ENCODE assay signal across 25 cellular contexts in genomic region chr6:149410557-149410956, GRCh38. TPM values are rescaled to one million over a fixed set of nuclear protein-coding genes. Genes with fewer than 3 reads are reported as not detected.
DNase-seq lines count a peak whose midpoint lies in the region; ATAC-seq and TF ChIP-seq lines count a peak whose summit lies in the region.
"Had no signal": no experiment of that assay in that cellular context is flagged by ENCODE, and none has a peak within 500 bp of the region (broad histone marks: within the 10 kb centered on the region; RNA-seq: fewer than 3 reads in every experiment).

No MANE protein-coding gene starts in this region.

- H3K27ac Mint-ChIP-seq in activated T-cell treated with anti-CD3 and anti-CD28 coated beads, Interleukin-2, amount 50 U/mL, for 72 hours, result peak overlapping the region; percentile 50
- H3K27ac Mint-ChIP-seq in activated CD8-positive, alpha-beta T cell treated with anti-CD3 and anti-CD28 coated beads for 36 hours, result peak overlapping the region; percentile 53
- H3K27ac Mint-ChIP-seq: mesothelial cell of epicardium; T-helper 2 cell treated with Interferon-gamma antibody and Interleukin-4, amounts not matched to agents 5 μg/mL and 100 μg/mL, for 36 hours had no signal

- H3K27ac ChIP-seq in heart left ventricle (peak overlapping the region in 5 of 12 donors; percentile 2 to 58 (median 19)), psoas muscle (peak overlapping the region; percentile 64), stomach (no peak overlapping the region)
- H3K27ac ChIP-seq: A549, BLaER1, brain microvascular endothelial cell, sigmoid colon, upper lobe of right lung, VCaP had no signal

- no peak for ATAC-seq in activated T-cell treated with anti-CD3 and anti-CD28 coated beads, Interleukin-2, amount 50 U/mL, for 72 hours (replicated peaks in 1 of 2)
- no peak for ATAC-seq in activated CD8-positive, alpha-beta T cell treated with anti-CD3 and anti-CD28 coated beads for 36 hours
- ATAC-seq in heart left ventricle (peak; percentile 70 to 76 (median 74)), psoas muscle (peak; percentile 83 to 96 (median 94)), GM19452 (IDR thresholded peaks at IDR 0.05; ENCODE audit: unreplicated experiment) (no peak)
- ATAC-seq: A549, SK-N-SH treated with all-trans-retinoic acid at 6 μM for 48 hours, upper lobe of right lung had no signal

- peaks cover 0 to 24% (median 1%) of the 10 kb centered on the region in 12 donors for H3K4me1 ChIP-seq in heart left ventricle
- H3K4me1 ChIP-seq in psoas muscle, result peaks cover 18% of the 10 kb centered on the region
- no peaks in the 10 kb centered on the region for H3K4me1 ChIP-seq in stomach
- H3K4me1 ChIP-seq: sigmoid colon, upper lobe of right lung had no signal

- no peaks in the 10 kb centered on the region for H3K27me3 Mint-ChIP-seq in activated T-cell treated with anti-CD3 and anti-CD28 coated beads, Interleukin-2, amount 50 U/mL, for 72 hours (ENCODE audit: low read depth)
- no peaks in the 10 kb centered on the region for H3K27me3 Mint-ChIP-seq in activated CD8-positive, alpha-beta T cell treated with anti-CD3 and anti-CD28 coated beads for 36 hours

- TF ChIP-seq CTCF in activated CD8-positive, alpha-beta T cell treated with anti-CD3 and anti-CD28 coated beads for 36 hours (IDR thresholded peaks at IDR 0.05), result no peak
- TF ChIP-seq CTCF in heart left ventricle (IDR thresholded peaks at IDR 0.05), result no peak
- TF ChIP-seq CTCF in psoas muscle (IDR thresholded peaks at IDR 0.05), result no peak
- TF ChIP-seq CTCF in GM13976 (IDR thresholded peaks at IDR 0.05; ENCODE audit: borderline replicate concordance, control extremely low read depth, extremely low read depth, insufficient read depth, missing control alignments), result no peak
- no peak for TF ChIP-seq CTCF in stomach (IDR thresholded peaks at IDR 0.05)

- in situ Hi-C loops in GM13976 (cut with MboI; ENCODE audit: low sequenced_read_pairs, unreplicated experiment), result no loop called here

- H3K4me3 ChIP-seq in heart left ventricle (no peak overlapping the region), psoas muscle (no peak overlapping the region), stomach (no peak overlapping the region)
- H3K4me3 ChIP-seq: A549, BLaER1, MG63, sigmoid colon, upper lobe of right lung had no signal

- H3K36me3 ChIP-seq in heart left ventricle, result peaks cover 0 to 46% (median 23%) of the 10 kb centered on the region in 9 donors
- H3K36me3 ChIP-seq in psoas muscle (ENCODE audit: insufficient read depth in 1 of 2, low read depth in 1 of 2), result peaks cover 2 to 28% of the 10 kb centered on the region in 2 donors
- H3K36me3 ChIP-seq in stomach, result peaks cover 7 to 35% (median 32%) of the 10 kb centered on the region in 4 donors

- TF ChIP-seq EP300 in stomach (IDR thresholded peaks at IDR 0.05), result no peak

- peaks cover 3 to 8% of the 10 kb centered on the region in 2 donors for H3K9me3 Mint-ChIP-seq in activated T-cell treated with anti-CD3 and anti-CD28 coated beads, Interleukin-2, amount 50 U/mL, for 72 hours
- peaks cover 2% of the 10 kb centered on the region for H3K9me3 Mint-ChIP-seq in activated CD8-positive, alpha-beta T cell treated with anti-CD3 and anti-CD28 coated beads for 36 hours

- intact Hi-C loops in activated CD8-positive, alpha-beta T cell treated with anti-CD3 and anti-CD28 coated beads for 36 hours (cut with micrococcal nuclease), result no loop called here
- intact Hi-C loops in heart left ventricle (cut with DNase I), result loop anchor here in 1 of 10 donors (10.0 kb wide), 1 partner anchor 96 kb away; the partner anchor contains the start of gene TAB2
- intact Hi-C loops in psoas muscle (cut with DNase I), result loop anchor here in 1 of 2 donors (5.0 kb wide), 1 partner anchor 93 kb away; the partner anchor contains the start of gene TAB2
- intact Hi-C loops in stomach (cut with DNase I; ENCODE audit: low total_unique reads), result no loop called here

- no peak overlapping the region for H3K4me3 Mint-ChIP-seq in activated T-cell treated with anti-CD3 and anti-CD28 coated beads, Interleukin-2, amount 50 U/mL, for 72 hours
- H3K4me3 Mint-ChIP-seq in activated CD8-positive, alpha-beta T cell treated with anti-CD3 and anti-CD28 coated beads for 36 hours, result no peak overlapping the region
- H3K4me3 Mint-ChIP-seq: mesothelial cell of epicardium; nephron progenitor cell; T-helper 2 cell treated with Interferon-gamma antibody and Interleukin-4, amounts not matched to agents 5 μg/mL and 100 μg/mL, for 36 hours had no signal

- peaks cover 12 to 35% of the 10 kb centered on the region in 2 donors for H3K36me3 Mint-ChIP-seq in activated T-cell treated with anti-CD3 and anti-CD28 coated beads, Interleukin-2, amount 50 U/mL, for 72 hours (ENCODE audit: insufficient read depth in 2 of 2)
- H3K36me3 Mint-ChIP-seq in activated CD8-positive, alpha-beta T cell treated with anti-CD3 and anti-CD28 coated beads for 36 hours (ENCODE audit: low read depth), result peaks cover 60% of the 10 kb centered on the region

- peaks cover 14% of the 10 kb centered on the region for H3K4me1 Mint-ChIP-seq in activated T-cell treated with anti-CD3 and anti-CD28 coated beads, Interleukin-2, amount 50 U/mL, for 72 hours (ENCODE audit: low read depth)
- peaks cover 20% of the 10 kb centered on the region for H3K4me1 Mint-ChIP-seq in activated CD8-positive, alpha-beta T cell treated with anti-CD3 and anti-CD28 coated beads for 36 hours (ENCODE audit: low read depth)
- H3K4me1 Mint-ChIP-seq: mesothelial cell of epicardium, nephron progenitor cell had no signal

- DNase-seq in activated T-cell treated with anti-CD3 and anti-CD28 coated beads, Interleukin-2, amount 50 U/mL, for 72 hours, result no peak
- DNase-seq in activated T-cell treated with anti-CD3 and anti-CD28 coated beads for 4 hours (no peak), heart left ventricle (no peak), psoas muscle (no peak), GM13976 (ENCODE audit: low spot score) (no peak), stomach (no peak)
- no peak for DNase-seq in activated CD8-positive, alpha-beta T cell treated with anti-CD3 and anti-CD28 coated beads for 36 hours
- DNase-seq: activated CD4-positive, alpha-beta T cell treated with anti-CD3 and anti-CD28 coated beads, Interleukin-2, amount 50 U/mL, for 1 hour; brain microvascular endothelial cell; head of caudate nucleus; MG63; NCI-H2171; NCI-H526; nephron progenitor cell; RPMI8226; sigmoid colon; substantia nigra; upper lobe of right lung had no signal

- no peaks in the 10 kb centered on the region for H3K9me3 ChIP-seq in heart left ventricle
- no peaks in the 10 kb centered on the region for H3K9me3 ChIP-seq in psoas muscle
- no peaks in the 10 kb centered on the region for H3K9me3 ChIP-seq in stomach
- H3K9me3 ChIP-seq: A549, MG63, sigmoid colon, upper lobe of right lung had no signal

- no peak for TF ChIP-seq POLR2A in heart left ventricle (IDR thresholded peaks at IDR 0.05)
- no peak for TF ChIP-seq POLR2A in stomach (IDR thresholded peaks at IDR 0.05)

- POLR2A ChIA-PET in activated CD8-positive, alpha-beta T cell treated with anti-CD3 and anti-CD28 coated beads for 36 hours (lab: Charles Lee), result interaction anchor here (0.6 to 1.8 kb wide), 3 partner anchors 10 to 119 kb away, joined by 3 to 4 read pairs (median 3); no protein-coding TSS in a partner anchor

- CTCF ChIA-PET in activated CD8-positive, alpha-beta T cell treated with anti-CD3 and anti-CD28 coated beads for 36 hours (lab: Charles Lee), result interaction anchor here (1.0 to 2.4 kb wide), 3 partner anchors 10 to 107 kb away, joined by 3 to 11 read pairs (median 3); no protein-coding TSS in a partner anchor

- H3K27me3 ChIP-seq in heart left ventricle (no peaks in the 10 kb centered on the region), psoas muscle (ENCODE audit: insufficient read depth in 3 of 3, low read length in 2 of 3) (no peaks in the 10 kb centered on the region), stomach (no peaks in the 10 kb centered on the region)
- H3K27me3 ChIP-seq: BLaER1, brain microvascular endothelial cell, MG63, sigmoid colon, upper lobe of right lung had no signal

RNA-seq across cellular contexts. Expression of gene SUMO4, which starts 10.5 kb away (rescaled TPM):
- total RNA-seq in activated T-cell treated with anti-CD3 and anti-CD28 coated beads, Interleukin-2, amount 50 U/mL, for 72 hours, result 1 to 10 TPM; 5.4 to 7.2 TPM
- total RNA-seq in activated CD8-positive, alpha-beta T cell treated with anti-CD3 and anti-CD28 coated beads for 36 hours, result 1 to 10 TPM; 3.7 to 4.7 TPM
- 1 to 10 TPM in 1 of 9 donors, under 1 TPM in 7, not detected in 1; 0.26 to 1.5 (median 0.58) TPM for total RNA-seq in heart left ventricle
- polyA plus RNA-seq in heart left ventricle, result under 1 TPM in 1 of 2 donors, not detected in 1; 0.50 TPM
- total RNA-seq in psoas muscle, result under 1 TPM; 0.26 to 0.42 (median 0.36) TPM
- under 1 TPM in 1 of 3 donors, not detected in 2; 0.16 TPM for polyA plus RNA-seq in psoas muscle
- 1 to 10 TPM in 4 of 5 donors, not detected in 1; 1.2 to 7.7 (median 4.0) TPM for total RNA-seq in stomach
- polyA plus RNA-seq in stomach, result not detected

Comparison
In these comparisons a context has a peak if more than half of its experiments do, and no peak if none do; other contexts are left out.
1. ATAC-seq: peak in heart left ventricle (4 of 4) and psoas muscle (4 of 4); none in activated T-cell treated with anti-CD3 and anti-CD28 coated beads, Interleukin-2, amount 50 U/mL, for 72 hours (0 of 2), activated CD8-positive, alpha-beta T cell treated with anti-CD3 and anti-CD28 coated beads for 36 hours (single experiment) and GM19452 (single experiment).